ENCODE assay signal across 8 cellular contexts in the genomic region with DNA sequence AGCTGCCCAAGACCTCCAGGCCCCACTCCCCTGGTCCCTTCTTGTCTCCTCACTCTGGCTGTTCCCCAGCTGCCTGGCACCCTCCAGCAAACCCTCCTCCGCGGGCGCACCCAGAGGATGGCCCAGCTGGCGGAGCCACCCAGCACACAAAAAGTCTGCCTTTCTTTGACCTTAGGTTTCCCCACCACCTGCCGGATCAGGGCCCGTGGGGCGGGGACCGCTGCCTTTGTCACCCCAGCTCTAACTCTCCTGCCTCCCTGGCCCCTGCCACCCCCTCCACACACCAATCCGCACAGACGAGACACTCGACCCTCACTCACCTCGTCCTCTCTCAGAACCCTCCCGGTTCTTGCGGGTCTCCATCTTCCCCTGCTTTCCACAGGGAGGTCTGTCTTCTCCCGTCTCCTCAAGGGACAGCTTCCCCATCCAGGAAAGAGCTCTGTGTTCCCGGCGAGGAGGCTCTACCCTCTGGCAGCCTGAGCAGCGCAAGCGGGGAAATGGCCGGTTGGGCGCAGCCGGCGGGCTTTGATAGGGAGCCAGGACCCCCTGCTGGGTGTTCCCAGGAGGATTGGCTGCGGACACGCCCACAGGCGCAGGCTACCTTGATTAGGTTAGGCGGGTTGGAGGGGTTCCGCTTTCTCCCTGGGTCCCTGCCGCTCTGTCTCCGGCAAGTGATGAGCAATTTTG. TPM values are rescaled to one million over a fixed set of nuclear protein-coding genes. Genes with fewer than 3 reads are reported as not detected.
DNase-seq lines count a peak whose midpoint lies in the region; ATAC-seq, FAIRE-seq and TF ChIP-seq lines count a peak whose summit lies in the region.
"Not testable (repeated sequence)": the region's sequence is repeated elsewhere in the genome, so short reads cannot be mapped to it uniquely, and the experiment has no call there.
"Had no signal": no experiment of that assay in that cellular context is flagged by ENCODE, and none has a peak within 500 bp of the region (broad histone marks: within the 10 kb centered on the region; RNA-seq: fewer than 3 reads in every experiment).

No MANE protein-coding gene starts in this region.

- peak; percentile 15 for DNase-seq in COLO668 (lab: John Stamatoyannopoulos, UW; ENCODE audit: unreplicated experiment)
- DNase-seq in H7: peak; percentile 69
- peak; percentile 51 for DNase-seq in NCI-H345 (lab: John Stamatoyannopoulos, UW)
- DNase-seq in WERI-Rb-1: peak; percentile 20
- peak; percentile 6 for DNase-seq in astrocyte of the hippocampus (ENCODE audit: low read depth, low spot score)
- peak; percentile 20 for DNase-seq in left ventricle myocardium superior
- DNase-seq in pancreas: peak in 5 of 6 donors; percentile 28 to 64 (median 56)

- not testable (repeated sequence) for H3K36me3 ChIP-seq in H7 (replicated peaks; ENCODE audit: control insufficient read depth, insufficient read depth, low read length); WERI-Rb-1; pancreas

- not testable (repeated sequence) for ATAC-seq in left ventricle myocardium superior, pancreas

- not testable (repeated sequence) for H3K27ac ChIP-seq in WERI-Rb-1, pancreas

- H3K27me3 ChIP-seq in H7 (ENCODE audit: control insufficient read depth, insufficient read depth, low read length) (peaks cover 22% of the 10 kb centered on the region), WERI-Rb-1 (ENCODE audit: insufficient read depth, low read depth, severe bottlenecking) (peaks cover 38% of the 10 kb centered on the region), pancreas (peaks cover 0 to 36% (median 0%) of the 10 kb centered on the region in 4 donors)

- intact Hi-C loops in left ventricle myocardium superior (cut with micrococcal nuclease); pancreas (cut with DNase I): not testable (repeated sequence)

- FAIRE-seq in pancreas (lab: Jason Lieb, UNC): not testable (repeated sequence)

- not testable (repeated sequence) for H3K4me3 ChIP-seq in H7 (ENCODE audit: insufficient read depth, low read depth, low read length); WERI-Rb-1 (ENCODE audit: low read depth, low read length); pancreas

- not testable (repeated sequence) for H3K4me1 ChIP-seq in pancreas

- 7 to 23% methylated on average over 20 to 23 of the region's 30 CpGs for WGBS in pancreas, 2 donors

- H3K9me3 ChIP-seq in WERI-Rb-1 (ENCODE audit: severe bottlenecking): peaks cover 23% of the 10 kb centered on the region
- H3K9me3 ChIP-seq in pancreas: not testable (repeated sequence)

- not testable (repeated sequence) for TF ChIP-seq CTCF in WERI-Rb-1 (IDR thresholded peaks at IDR 0.05; ENCODE audit: low read depth, low read length); pancreas (IDR thresholded peaks at IDR 0.05)

RNA-seq across cellular contexts. Expression of gene ZFP37, which starts 32.1 kb away (rescaled TPM):
- 2.7 and 6.6 TPM in 2 replicates for total RNA-seq in H7 (2014; rRNA removed; shearing (Covaris generic))
- total RNA-seq in left ventricle myocardium superior (0.82 TPM), pancreas (1 to 10 TPM in 5 of 6 donors, under 1 TPM in 1; 0.76 to 1.5 (median 1.2) TPM)
- 1 to 10 TPM in 1 of 2 donors, under 1 TPM in 1; 0.34 to 1.6 TPM for polyA plus RNA-seq in pancreas
- total RNA-seq: PC-3 had no signal

Comparison
In these comparisons a context has a peak if more than half of its experiments do, and no peak if none do; other contexts are left out.
1. DNase-seq: peak in every context shown above with its lines; median percentile 69 in H7; 56 in pancreas; 51 in NCI-H345; 20 in WERI-Rb-1; 20 in left ventricle myocardium superior; 15 in COLO668; 6 in astrocyte of the hippocampus.